ENCODE assay signal across 18 cellular contexts in the genomic region with DNA sequence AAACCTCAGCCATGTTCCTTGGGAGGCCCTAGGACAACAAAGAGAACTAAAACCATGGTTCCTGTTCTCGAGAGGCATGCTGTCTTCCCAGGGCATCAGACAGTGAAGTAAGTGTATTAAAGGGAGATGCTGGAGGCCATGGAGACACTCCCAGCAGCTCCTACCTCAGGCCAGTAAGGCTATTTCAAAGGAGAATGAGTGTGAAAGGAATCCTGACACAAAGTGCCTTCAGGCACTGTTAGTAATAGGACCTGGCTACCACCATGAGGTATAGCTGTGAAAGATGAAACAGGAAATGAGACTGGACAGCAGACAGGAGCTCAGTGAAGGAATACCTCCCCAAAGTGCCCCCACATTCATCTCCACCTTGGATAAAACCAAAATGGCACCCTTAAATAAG.
DNase-seq lines count a peak whose midpoint lies in the region; ATAC-seq and TF ChIP-seq lines count a peak whose summit lies in the region.
"Had no signal": no experiment of that assay in that cellular context is flagged by ENCODE, and none has a peak within 500 bp of the region (broad histone marks: within the 10 kb centered on the region; RNA-seq: fewer than 3 reads in every experiment).

No MANE protein-coding gene starts in this region.

- dilution Hi-C loops in mammary epithelial cell (cut with HindIII; ENCODE audit: low sequenced_read_pairs), result loop anchor here (5.0 kb wide), 1 partner anchor 71 kb away; the partner anchor contains the start of gene FANCC

- no peak for ATAC-seq in GM21515 (IDR thresholded peaks at IDR 0.05; ENCODE audit: unreplicated experiment)
- ATAC-seq: CD8-positive, alpha-beta T cell; HepG2 had no signal

- CTCF ChIA-PET in mammary epithelial cell (lab: Charles Lee; ENCODE audit: low non-redundant PET) (no interaction called here), MCF 10A (lab: Yijun Ruan, JAX) (interaction anchor here (0.6 kb wide), 1 partner anchor 66 kb away, joined by 3 read pairs; no protein-coding TSS in a partner anchor)

- H3K9me3 ChIP-seq in mammary epithelial cell (replicated peaks; ENCODE audit: insufficient read depth, low read length), result no peaks in the 10 kb centered on the region
- H3K9me3 ChIP-seq: BLaER1, HAP-1 had no signal

- no peak overlapping the region for H3K4me2 ChIP-seq in mammary epithelial cell (ENCODE audit: insufficient read depth, low read depth, low read length)
- H3K4me2 ChIP-seq: BLaER1 had no signal

- TF ChIP-seq CTCF in mammary epithelial cell (conservative IDR thresholded peaks at IDR 0.05 in 1 of 2, IDR thresholded peaks at IDR 0.05 in 1 of 2; ENCODE audit: extremely low read depth in 1 of 2, insufficient read depth in 1 of 2, low read depth in 1 of 2, low read length in 2 of 2), result no peak
- TF ChIP-seq CTCF in MCF 10A (IDR thresholded peaks at IDR 0.05; ENCODE audit: unreplicated experiment), result no peak
- no peak for TF ChIP-seq CTCF in epithelial cell of esophagus (IDR thresholded peaks at IDR 0.05; ENCODE audit: insufficient read depth, low read depth, low read length, missing control alignments)
- TF ChIP-seq CTCF in progenitor cell of endocrine pancreas (IDR thresholded peaks at IDR 0.05; ENCODE audit: unreplicated experiment), result no peak

- 100% methylated on average over 1 of the region's 1 CpG for WGBS in mammary epithelial cell (ENCODE audit: low coverage, missing lambda C conversion rate)

- in situ Hi-C loops in mammary epithelial cell (cut with MboI; ENCODE audit: low sequenced_read_pairs in 2 of 2), result no loop called here

- H3K36me3 ChIP-seq in mammary epithelial cell (ENCODE audit: insufficient read depth, low read length), result no peaks in the 10 kb centered on the region
- H3K36me3 ChIP-seq: HAP-1 had no signal

- H3K4me1 ChIP-seq in mammary epithelial cell (ENCODE audit: insufficient read depth, low read length), result peaks cover 5% of the 10 kb centered on the region

- H2AFZ ChIP-seq in mammary epithelial cell (ENCODE audit: low read depth, low read length), result no peak overlapping the region

- BruUV-seq in mammary epithelial cell (replicated peaks; lab: Mats Ljungman, UMichigan), result no TSS peak
- BruUV-seq in MCF 10A (replicated peaks; lab: Mats Ljungman, UMichigan), result no TSS peak

- no peaks in the 10 kb centered on the region for H3K27me3 ChIP-seq in mammary epithelial cell (ENCODE audit: insufficient read depth, low read length)
- H3K27me3 ChIP-seq: BLaER1 had no signal

- POLR2A ChIA-PET in MCF 10A (lab: Yijun Ruan, JAX), result no interaction called here

- H4K20me1 ChIP-seq in mammary epithelial cell (ENCODE audit: insufficient read depth, low read length), result no peaks in the 10 kb centered on the region
- H4K20me1 ChIP-seq: BLaER1 had no signal

- H3K9me3 Mint-ChIP-seq in MCF 10A (ENCODE audit: unreplicated experiment) (no peaks in the 10 kb centered on the region), progenitor cell of endocrine pancreas (ENCODE audit: low read depth) (no peaks in the 10 kb centered on the region)
- H3K9me3 Mint-ChIP-seq: CD8-positive, alpha-beta T cell; IgD-negative memory B cell had no signal

- H3K4me3 Mint-ChIP-seq in MCF 10A (ENCODE audit: unreplicated experiment), result no peak overlapping the region
- H3K4me3 Mint-ChIP-seq in progenitor cell of endocrine pancreas (ENCODE audit: low read depth), result no peak overlapping the region
- H3K4me3 Mint-ChIP-seq: CD14-positive monocyte; CD8-positive, alpha-beta T cell; IgD-negative memory B cell had no signal

- H3K27ac ChIP-seq in mammary epithelial cell (ENCODE audit: insufficient read depth, low read depth, low read length), result no peak overlapping the region
- H3K27ac ChIP-seq: BLaER1 had no signal

- H3K9ac ChIP-seq in mammary epithelial cell (ENCODE audit: insufficient read depth, low read length), result no peak overlapping the region
- H3K9ac ChIP-seq: BLaER1 had no signal

- DNase-seq in mammary epithelial cell (peak; percentile 30), MCF 10A (ENCODE audit: unreplicated experiment) (no peak), M059J (ENCODE audit: low read depth) (peak; percentile 69), epithelial cell of esophagus (ENCODE audit: low read depth) (peak; percentile 37), progenitor cell of endocrine pancreas (ENCODE audit: low spot score, unreplicated experiment) (no peak), GF-D8 (lab: John Stamatoyannopoulos, UW) (no peak), NOMO-1 (lab: John Stamatoyannopoulos, UW; ENCODE audit: unreplicated experiment in 2 of 2) (no peak)
- DNase-seq: 8988T; Calu3; CD8-positive, alpha-beta T cell; DMS79 treated with DMSO at 0.1 percent for 48 hours; GDM1 had no signal

- intact Hi-C loops in mammary epithelial cell (cut with micrococcal nuclease), result no loop called here
- intact Hi-C loops in MCF 10A (cut with micrococcal nuclease), result no loop called here

- H3K4me1 Mint-ChIP-seq in MCF 10A (ENCODE audit: insufficient read depth, unreplicated experiment) (peaks cover 10% of the 10 kb centered on the region), progenitor cell of endocrine pancreas (ENCODE audit: low read depth) (peaks cover 11% of the 10 kb centered on the region)
- H3K4me1 Mint-ChIP-seq: CD14-positive monocyte had no signal

- no peaks in the 10 kb centered on the region for H3K27me3 Mint-ChIP-seq in MCF 10A (ENCODE audit: insufficient read depth, unreplicated experiment)
- H3K27me3 Mint-ChIP-seq in progenitor cell of endocrine pancreas, result no peaks in the 10 kb centered on the region
- H3K27me3 Mint-ChIP-seq: IgD-negative memory B cell had no signal

- H3K79me2 ChIP-seq in mammary epithelial cell (ENCODE audit: insufficient read depth, low read length), result no peaks in the 10 kb centered on the region

- no peak overlapping the region for H3K4me3 ChIP-seq in mammary epithelial cell (replicated peaks in 1 of 3; ENCODE audit: insufficient read depth in 1 of 3, low read depth in 2 of 3, low read length in 3 of 3)
- no peak overlapping the region for H3K4me3 ChIP-seq in epithelial cell of esophagus (ENCODE audit: low read length)
- H3K4me3 ChIP-seq: BLaER1, HAP-1 had no signal

- H3K27ac Mint-ChIP-seq in MCF 10A (ENCODE audit: low read depth, unreplicated experiment) (no peak overlapping the region), progenitor cell of endocrine pancreas (peak overlapping the region; percentile 42)
- H3K27ac Mint-ChIP-seq: CD8-positive, alpha-beta T cell had no signal

- peaks cover 6% of the 10 kb centered on the region for H3K36me3 Mint-ChIP-seq in MCF 10A (ENCODE audit: insufficient read depth, unreplicated experiment)
- peaks cover 13% of the 10 kb centered on the region for H3K36me3 Mint-ChIP-seq in progenitor cell of endocrine pancreas (ENCODE audit: insufficient read depth)

Comparison
In these comparisons a context has a peak if more than half of its experiments do, and no peak if none do; other contexts are left out.
1. DNase-seq: peak in mammary epithelial cell (single experiment), M059J (single experiment) and epithelial cell of esophagus (single experiment); none in MCF 10A (single experiment), progenitor cell of endocrine pancreas (single experiment), GF-D8 (single experiment) and NOMO-1 (0 of 2).